ENCODE assay signal across 12 cellular contexts in genomic region chr6:83199173-83199864, GRCh38. TPM values are rescaled to one million over a fixed set of nuclear protein-coding genes. Genes with fewer than 3 reads are reported as not detected.
DNase-seq lines count a peak whose midpoint lies in the region; ATAC-seq lines count a peak whose summit lies in the region.
"Had no signal": no experiment of that assay in that cellular context is flagged by ENCODE, and none has a peak within 500 bp of the region (broad histone marks: within the 10 kb centered on the region; RNA-seq: fewer than 3 reads in every experiment).

No MANE protein-coding gene starts in this region.

- no peak for DNase-seq in SJSA1 (ENCODE audit: low read depth in 1 of 2, low spot score in 2 of 2)
- no peak for DNase-seq in naive B cell
- DNase-seq in NCI-H446 treated with DMSO at 0.1 percent for 48 hours (lab: John Stamatoyannopoulos, UW), result no peak
- no peak for DNase-seq in AML-193 (lab: John Stamatoyannopoulos, UW)
- no peak for DNase-seq in stimulated activated CD4-positive, alpha-beta T cell treated with anti-CD3 and anti-CD28 coated beads, Interleukin-4, amount 100 ng/mL, for 24 hours
- DNase-seq in DMS114 treated with DMSO at 0.1 percent for 48 hours (lab: John Stamatoyannopoulos, UW; ENCODE audit: unreplicated experiment), result no peak
- DNase-seq: CD8-positive, alpha-beta T cell; NCI-H526 treated with DMSO at 0.1 percent for 48 hours; retina; substantia nigra had no signal

- H3K27ac Mint-ChIP-seq in naive B cell, result peak overlapping the region in 1 of 6 donors; percentile 47
- H3K27ac Mint-ChIP-seq: CD8-positive, alpha-beta T cell had no signal

- no peaks in the 10 kb centered on the region for H3K36me3 Mint-ChIP-seq in naive B cell
- H3K36me3 Mint-ChIP-seq: CD8-positive, alpha-beta T cell had no signal

- H3K4me3 ChIP-seq in SJSA1, result no peak overlapping the region

- peaks cover 3% of the 10 kb centered on the region for H3K36me3 ChIP-seq in SJSA1

- H3K9me3 Mint-ChIP-seq in naive B cell, result peaks cover 0 to 3% (median 0%) of the 10 kb centered on the region in 7 donors
- H3K9me3 Mint-ChIP-seq: CD8-positive, alpha-beta T cell had no signal

- H3K4me1 ChIP-seq in SJSA1 (replicated peaks), result peaks cover 16% of the 10 kb centered on the region

- H3K4me1 Mint-ChIP-seq in naive B cell, result peaks cover 2 to 19% (median 10%) of the 10 kb centered on the region in 3 donors

- H3K27me3 ChIP-seq in SJSA1 (replicated peaks), result no peaks in the 10 kb centered on the region

- H3K27me3 Mint-ChIP-seq in naive B cell, result no peaks in the 10 kb centered on the region

- peak; percentile 78 for ATAC-seq in GM18511 (IDR thresholded peaks at IDR 0.05; ENCODE audit: unreplicated experiment)
- ATAC-seq in GM21825 (IDR thresholded peaks at IDR 0.05; ENCODE audit: unreplicated experiment), result peak; percentile 53
- ATAC-seq in naive B cell (ENCODE audit: low read depth in 2 of 2), result peak; percentile 34 to 35
- ATAC-seq: CD8-positive, alpha-beta T cell had no signal

- H3K27ac ChIP-seq in SJSA1, result peak overlapping the region; percentile 43

- no peak overlapping the region for H3K4me3 Mint-ChIP-seq in naive B cell
- H3K4me3 Mint-ChIP-seq: CD8-positive, alpha-beta T cell had no signal

- no peaks in the 10 kb centered on the region for H3K9me3 ChIP-seq in SJSA1 (replicated peaks)

RNA-seq across cellular contexts. Expression of gene RWDD2A, which starts 6.2 kb away (rescaled TPM):
- 0.60 and 1.7 TPM in 2 replicates for total RNA-seq in SJSA1 (2014; rRNA removed; shearing (Covaris generic))
- polyA plus RNA-seq in naive B cell (ENCODE audit: low read depth in 6 of 6), result 1 to 10 TPM; 1.9 to 4.1 (median 2.5) TPM

RNA-seq across cellular contexts. Expression of gene PGM3, which starts 6.3 kb away (rescaled TPM):
- total RNA-seq in SJSA1 (2014; rRNA removed; shearing (Covaris generic)), result 51.1 and 65.3 TPM in 2 replicates
- 10 to 100 TPM in 3 of 6 donors, 1 to 10 TPM in 3; 8.0 to 12.6 (median 9.7) TPM for polyA plus RNA-seq in naive B cell (ENCODE audit: low read depth in 6 of 6)
